19 cellular contexts compared by ENCODE assay signal in the genomic region with DNA sequence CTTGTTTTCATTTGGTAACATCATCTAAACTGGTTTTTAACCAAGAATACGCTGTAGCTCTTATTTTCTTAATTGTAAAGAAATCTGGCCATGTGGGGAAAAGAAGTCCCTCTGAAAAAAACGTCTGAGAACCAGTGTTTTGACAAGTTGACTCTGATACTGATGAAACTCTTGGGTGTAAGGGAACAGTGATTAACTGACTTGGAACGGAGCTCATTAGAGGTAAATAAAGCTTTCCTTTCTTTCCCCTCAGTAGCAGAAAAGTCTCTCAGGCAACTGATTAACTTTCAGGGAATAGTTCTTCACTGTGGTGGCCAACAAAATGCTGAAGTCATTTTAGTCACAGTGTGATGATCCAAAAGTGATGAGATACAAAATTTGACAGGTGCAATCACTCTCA. TPM values are rescaled to one million over a fixed set of nuclear protein-coding genes. Genes with fewer than 3 reads are reported as not detected.
DNase-seq lines count a peak whose midpoint lies in the region; ATAC-seq and TF ChIP-seq lines count a peak whose summit lies in the region.
"Had no signal": no experiment of that assay in that cellular context is flagged by ENCODE, and none has a peak within 500 bp of the region (broad histone marks: within the 10 kb centered on the region; RNA-seq: fewer than 3 reads in every experiment).

No MANE protein-coding gene starts in this region.

- intact Hi-C loops in IMR-90 (cut with micrococcal nuclease) (no loop called here), prostate gland (cut with DNase I) (no loop called here)

- no peak overlapping the region for H3K4me3 ChIP-seq in IMR-90 (ENCODE audit: insufficient read depth, low read depth, low read length)
- no peak overlapping the region for H3K4me3 ChIP-seq in kidney epithelial cell (ENCODE audit: low read depth, low read length)
- H3K4me3 ChIP-seq in prostate gland, result no peak overlapping the region
- H3K4me3 ChIP-seq: HAP-1 had no signal

- CTCF ChIA-PET in IMR-90 (lab: Yijun Ruan, JAX), result interaction anchor here (0.9 to 1.5 kb wide), 4 partner anchors 11 to 203 kb away, joined by 3 to 6 read pairs (median 4); no protein-coding TSS in a partner anchor

- POLR2A ChIA-PET in IMR-90 (lab: Charles Lee; ENCODE audit: unreplicated experiment), result no interaction called here

- in situ Hi-C loops in IMR-90 (cut with MboI; ENCODE audit: low sequenced_read_pairs), result no loop called here

- no peak overlapping the region for H3K9ac ChIP-seq in IMR-90 (ENCODE audit: low read depth, low read length)

- no peak overlapping the region for H4K5ac ChIP-seq in IMR-90 (ENCODE audit: low read depth, low read length)

- no peak overlapping the region for H3K4ac ChIP-seq in IMR-90 (ENCODE audit: low read depth, low read length)

- TF ChIP-seq POLR2A in IMR-90 (IDR thresholded peaks at IDR 0.05; ENCODE audit: low read depth, low read length) (no peak), prostate gland (IDR thresholded peaks at IDR 0.05) (no peak)

- no peak overlapping the region for H3K4me2 ChIP-seq in IMR-90 (ENCODE audit: low read depth, low read length)

- no CpG with 5 or more reads among the region's 3 CpGs for WGBS in IMR-90 (ENCODE audit: extremely low coverage in 2 of 2, insufficient read length in 1 of 2), 2 experiments
- WGBS in prostate gland, result 69% methylated on average over 3 of the region's 3 CpGs

- no peaks in the 10 kb centered on the region for H4K20me1 ChIP-seq in IMR-90 (ENCODE audit: insufficient read depth, low read length)

- H2AFZ ChIP-seq in IMR-90 (replicated peaks; ENCODE audit: low read length, poor library complexity), result no peak overlapping the region

- H2AK5ac ChIP-seq in IMR-90 (ENCODE audit: low read depth, low read length), result no peak overlapping the region

- no peak overlapping the region for H3K56ac ChIP-seq in IMR-90 (ENCODE audit: extremely low read depth, insufficient read depth, low read length)

- no peak overlapping the region for H2BK15ac ChIP-seq in IMR-90 (ENCODE audit: low read depth, low read length)

- no peak overlapping the region for H2AK9ac ChIP-seq in IMR-90 (replicated peaks; ENCODE audit: low read depth, low read length, poor library complexity)

- H3K27ac ChIP-seq in IMR-90 (ENCODE audit: insufficient read depth, low read length) (no peak overlapping the region), prostate gland (no peak overlapping the region)

- H3K27me3 ChIP-seq in IMR-90 (ENCODE audit: control insufficient read depth, insufficient read depth, low read length) (no peaks in the 10 kb centered on the region), kidney epithelial cell (ENCODE audit: control insufficient read depth, insufficient read depth, low read length) (no peaks in the 10 kb centered on the region), prostate gland (replicated peaks; ENCODE audit: insufficient read depth) (no peaks in the 10 kb centered on the region)

- H4K8ac ChIP-seq in IMR-90 (ENCODE audit: low read depth in 2 of 2, low read length in 2 of 2), result no peak overlapping the region

- H3K9me3 ChIP-seq in IMR-90 (ENCODE audit: control insufficient read depth, insufficient read depth, low read length) (no peaks in the 10 kb centered on the region), prostate gland (no peaks in the 10 kb centered on the region)
- H3K9me3 ChIP-seq: Caco-2, HAP-1 had no signal

- dilution Hi-C loops in IMR-90 (cut with HindIII; ENCODE audit: low sequenced_read_pairs, unreplicated experiment), result no loop called here

- H3K23ac ChIP-seq in IMR-90 (ENCODE audit: low read depth, low read length), result no peak overlapping the region

- H2BK5ac ChIP-seq in IMR-90 (ENCODE audit: low read depth, low read length, poor library complexity, severe bottlenecking), result no peak overlapping the region

- H4K91ac ChIP-seq in IMR-90 (ENCODE audit: insufficient read depth, low read depth, low read length), result no peak overlapping the region

- no peak for DNase-seq in IMR-90
- peak; percentile 28 for DNase-seq in kidney epithelial cell (ENCODE audit: low read depth)
- peak; percentile 51 for DNase-seq in myocyte (ENCODE audit: low read depth)
- DNase-seq in renal cortical epithelial cell (ENCODE audit: low read depth), result peak; percentile 60
- DNase-seq in hypothalamus (lab: John Stamatoyannopoulos, UW), result no peak
- DNase-seq in CD1c-positive myeloid dendritic cell (ENCODE audit: extremely low spot score), result no peak
- no peak for DNase-seq in prostate gland (ENCODE audit: low spot score)
- no peak for DNase-seq in DMS114 treated with DMSO at 0.1 percent for 48 hours (lab: John Stamatoyannopoulos, UW; ENCODE audit: unreplicated experiment)
- DNase-seq: C1 segment of cervical spinal cord; Caco-2; CD4-positive, CD25-positive, alpha-beta regulatory T cell; CD8-positive, alpha-beta T cell; DMS 273 treated with DMSO at 0.1 percent for 48 hours; DMS53; DMS79 treated with DMSO at 0.1 percent for 48 hours; GF-D8; GOT3; HFFc6 had no signal

- H3K14ac ChIP-seq in IMR-90 (replicated peaks; ENCODE audit: low read depth, low read length), result no peak overlapping the region

- H3K36me3 ChIP-seq in IMR-90 (ENCODE audit: control insufficient read depth, insufficient read depth, low read length) (peaks cover 2% of the 10 kb centered on the region; the same call in 1 of the 2 replicates), kidney epithelial cell (ENCODE audit: control insufficient read depth, insufficient read depth, low read length) (no peaks in the 10 kb centered on the region), prostate gland (no peaks in the 10 kb centered on the region)
- H3K36me3 ChIP-seq: HAP-1 had no signal

- peak overlapping the region; percentile 9; the same call in 1 of the 2 replicates for H2BK120ac ChIP-seq in IMR-90 (ENCODE audit: low read depth, low read length)

- H3K4me1 ChIP-seq in IMR-90 (ENCODE audit: control insufficient read depth, insufficient read depth, low read length) (no peaks in the 10 kb centered on the region), prostate gland (replicated peaks) (no peaks in the 10 kb centered on the region)
- H3K4me1 ChIP-seq: Caco-2, HAP-1 had no signal

- no peak for ATAC-seq in IMR-90 (ENCODE audit: low read depth)
- ATAC-seq: CD8-positive, alpha-beta T cell had no signal

- H3K9me1 ChIP-seq in IMR-90 (ENCODE audit: insufficient read depth, low read length), result no peaks in the 10 kb centered on the region

- TF ChIP-seq CTCF in IMR-90 (conservative IDR thresholded peaks at IDR 0.05; ENCODE audit: low read depth, low read length) (no peak), kidney epithelial cell (IDR thresholded peaks at IDR 0.05; ENCODE audit: insufficient read depth, low read length, poor library complexity, severe bottlenecking) (no peak), prostate gland (IDR thresholded peaks at IDR 0.05) (no peak)

- no TSS peak for BruUV-seq in IMR-90 (replicated peaks; lab: Mats Ljungman, UMichigan)

- H3K79me1 ChIP-seq in IMR-90 (ENCODE audit: low read depth in 1 of 2, low read length in 2 of 2), result no peaks in the 10 kb centered on the region

- no peak overlapping the region for H2BK20ac ChIP-seq in IMR-90 (ENCODE audit: low read depth, low read length)

- no peak for TF ChIP-seq RAD21 in IMR-90 (IDR thresholded peaks at IDR 0.05; ENCODE audit: low read length)

- no peak overlapping the region for H3K18ac ChIP-seq in IMR-90 (ENCODE audit: low read depth, low read length)

TF ChIP-seq in IMR-90, 13 proteins besides CTCF, POLR2A, EP300 and RAD21:
- TF ChIP-seq, protein P1, sequence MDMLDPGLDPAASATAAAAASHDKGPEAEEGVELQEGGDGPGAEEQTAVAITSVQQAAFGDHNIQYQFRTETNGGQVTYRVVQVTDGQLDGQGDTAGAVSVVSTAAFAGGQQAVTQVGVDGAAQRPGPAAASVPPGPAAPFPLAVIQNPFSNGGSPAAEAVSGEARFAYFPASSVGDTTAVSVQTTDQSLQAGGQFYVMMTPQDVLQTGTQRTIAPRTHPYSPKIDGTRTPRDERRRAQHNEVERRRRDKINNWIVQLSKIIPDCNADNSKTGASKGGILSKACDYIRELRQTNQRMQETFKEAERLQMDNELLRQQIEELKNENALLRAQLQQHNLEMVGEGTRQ (IDR thresholded peaks at IDR 0.05; ENCODE audit: low read depth, low read length), result no peak
- TF ChIP-seq FOS (IDR thresholded peaks at IDR 0.05; ENCODE audit: low read depth, low read length) (no peak), NFE2L2 (IDR thresholded peaks at IDR 0.05; ENCODE audit: low read depth, low read length) (no peak), CEBPB (IDR thresholded peaks at IDR 0.05; ENCODE audit: low read depth, low read length) (no peak), MAZ (IDR thresholded peaks at IDR 0.05; ENCODE audit: borderline replicate concordance, low read depth, low read length) (no peak), CHD1 (IDR thresholded peaks at IDR 0.05; ENCODE audit: low read depth, low read length) (no peak), MAFK (IDR thresholded peaks at IDR 0.05; ENCODE audit: low read depth, low read length) (no peak), RFX5 (IDR thresholded peaks at IDR 0.05; ENCODE audit: low read depth, low read length) (no peak), BHLHE40 (IDR thresholded peaks at IDR 0.05; ENCODE audit: low read depth, low read length) (no peak), MXI1 (IDR thresholded peaks at IDR 0.05; ENCODE audit: borderline replicate concordance, low read depth, low read length) (no peak), SMC3 (IDR thresholded peaks at IDR 0.05; ENCODE audit: low read depth, low read length) (no peak), RCOR1 (IDR thresholded peaks at IDR 0.05; ENCODE audit: insufficient replicate concordance, low read length) (no peak)
- TF ChIP-seq, protein P2, sequence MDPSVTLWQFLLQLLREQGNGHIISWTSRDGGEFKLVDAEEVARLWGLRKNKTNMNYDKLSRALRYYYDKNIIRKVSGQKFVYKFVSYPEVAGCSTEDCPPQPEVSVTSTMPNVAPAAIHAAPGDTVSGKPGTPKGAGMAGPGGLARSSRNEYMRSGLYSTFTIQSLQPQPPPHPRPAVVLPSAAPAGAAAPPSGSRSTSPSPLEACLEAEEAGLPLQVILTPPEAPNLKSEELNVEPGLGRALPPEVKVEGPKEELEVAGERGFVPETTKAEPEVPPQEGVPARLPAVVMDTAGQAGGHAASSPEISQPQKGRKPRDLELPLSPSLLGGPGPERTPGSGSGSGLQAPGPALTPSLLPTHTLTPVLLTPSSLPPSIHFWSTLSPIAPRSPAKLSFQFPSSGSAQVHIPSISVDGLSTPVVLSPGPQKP (IDR thresholded peaks at IDR 0.05; ENCODE audit: borderline replicate concordance, low read depth, low read length), result no peak

RNA-seq across cellular contexts. Expression of a gene that starts 52.4 kb away (rescaled TPM):
- total RNA-seq in IMR-90 (2012; rRNA removed) (13.1 and 23.6 TPM in 2 replicates), kidney epithelial cell (9.9 and 18.8 TPM in 2 replicates), myocyte (11.8 and 12.7 TPM in 2 replicates), renal cortical epithelial cell (11.1 and 13.2 TPM in 2 replicates), prostate gland (10 to 100 TPM in 1 of 2 donors, 1 to 10 TPM in 1; 6.3 to 15.5 TPM)
- 6.2 and 9.2 TPM in 2 replicates for polyA plus RNA-seq in IMR-90 (2012; rRNA removed)
- 3.5 and 4.7 TPM in 2 replicates for polyA plus RNA-seq in IMR-90 (2012; cell fraction: cytosol; rRNA removed)
- polyA plus RNA-seq in IMR-90 (2012; cell fraction: nucleus; rRNA removed; ENCODE audit: low replicate concordance), result 2.2 and 7.3 TPM in 2 replicates
- polyA plus RNA-seq in myocyte (2012), result 9.3 TPM

Comparison
In these comparisons a context has a peak if more than half of its experiments do, and no peak if none do; other contexts are left out.
1. DNase-seq: peak in kidney epithelial cell (single experiment), myocyte (single experiment) and renal cortical epithelial cell (single experiment); none in IMR-90 (single experiment), hypothalamus (0 of 51), CD1c-positive myeloid dendritic cell (single experiment), prostate gland (single experiment) and DMS114 treated with DMSO at 0.1 percent for 48 hours (single experiment).